Comparison of ENCODE assay signal across 16 cellular contexts in genomic region chr11:104625246-104625645, GRCh38.
DNase-seq lines count a peak whose midpoint lies in the region; TF ChIP-seq lines count a peak whose summit lies in the region.
"Had no signal": no experiment of that assay in that cellular context is flagged by ENCODE, and none has a peak within 500 bp of the region (broad histone marks: within the 10 kb centered on the region; RNA-seq: fewer than 3 reads in every experiment).

No MANE protein-coding gene starts in this region.

- DNase-seq in GM04504 (ENCODE audit: low read depth) (peak; percentile 10), NCI-H446 (lab: John Stamatoyannopoulos, UW) (peak; percentile 10 to 81), choroid plexus epithelial cell (ENCODE audit: low read depth) (peak; percentile 51), kidney tubule cell (ENCODE audit: low spot score) (peak; percentile 33), GM19240 (ENCODE audit: insufficient read length, low spot score) (no peak), KBM-7 (no peak), COR-L47 (lab: John Stamatoyannopoulos, UW) (no peak), NAMALWA (ENCODE audit: low spot score) (no peak)
- DNase-seq: activated naive CD4-positive, alpha-beta T cell treated with Interleukin-2 at 50 U/mL for 16 hours; activated T-cell treated with anti-CD3 and anti-CD28 coated beads for 4 hours; CD8-positive, alpha-beta memory T cell; hypothalamus; NCI-H146; NCI-H82; stimulated activated CD4-positive, alpha-beta T cell treated with anti-CD3 and anti-CD28 coated beads, Interleukin-2, amount 100 ng/mL, for 48 hours had no signal

- no peak for TF ChIP-seq CTCF in choroid plexus epithelial cell (conservative IDR thresholded peaks at IDR 0.05; ENCODE audit: low read depth, low read length)

- H3K4me3 ChIP-seq in choroid plexus epithelial cell (ENCODE audit: low read depth, low read length), result no peak overlapping the region
- H3K4me3 ChIP-seq: skin epidermis had no signal

- in situ Hi-C loops in KBM-7 (cut with MboI; ENCODE audit: low pct_unique_long_range_greater_than_20kb, low sequenced_read_pairs), result no loop called here

Comparison
In these comparisons a context has a peak if more than half of its experiments do, and no peak if none do; other contexts are left out.
1. DNase-seq: peak in GM04504 (single experiment), NCI-H446 (2 of 2), choroid plexus epithelial cell (single experiment) and kidney tubule cell (single experiment); none in GM19240 (single experiment), KBM-7 (single experiment), COR-L47 (single experiment) and NAMALWA (single experiment).